Comparison of ENCODE assay signal across 32 cellular contexts in genomic region chr7:92496876-92497275, GRCh38. TPM values are rescaled to one million over a fixed set of nuclear protein-coding genes. Genes with fewer than 3 reads are reported as not detected.
DNase-seq lines count a peak whose midpoint lies in the region; ATAC-seq, FAIRE-seq and TF ChIP-seq lines count a peak whose summit lies in the region.
"Had no signal": no experiment of that assay in that cellular context is flagged by ENCODE, and none has a peak within 500 bp of the region (broad histone marks: within the 10 kb centered on the region; RNA-seq: fewer than 3 reads in every experiment).

No MANE protein-coding gene starts in this region.

- POLR2A ChIA-PET in A673 (lab: Charles Lee; ENCODE audit: low non-redundant PET): no interaction called here

- intact Hi-C loops in A673 (cut with micrococcal nuclease; ENCODE audit: unreplicated experiment): no loop called here

- H3K4me1 ChIP-seq in A673 (ENCODE audit: insufficient read depth, low read length, poor library complexity, severe bottlenecking): no peaks in the 10 kb centered on the region
- H3K4me1 ChIP-seq: colonic mucosa, parathyroid adenoma, upper lobe of right lung had no signal

- H3K27me3 ChIP-seq in bronchial epithelial cell (ENCODE audit: control insufficient read depth, insufficient read depth, low read length) (no peaks in the 10 kb centered on the region), A673 (replicated peaks; ENCODE audit: insufficient read depth, low read depth, low read length, poor library complexity) (no peaks in the 10 kb centered on the region)
- H3K27me3 ChIP-seq: colonic mucosa, upper lobe of right lung had no signal

- no TSS peak for BruUV-seq in A673 (replicated peaks; lab: Mats Ljungman, UMichigan)

- ATAC-seq in GM18907 (IDR thresholded peaks at IDR 0.05; ENCODE audit: unreplicated experiment): no peak
- ATAC-seq: activated T-cell treated with anti-CD3 and anti-CD28 coated beads, Interleukin-2, amount 50 U/mL, for 4 hours; GM12878; left cardiac atrium; right cardiac atrium; stimulated activated effector memory CD8-positive, alpha-beta T cell treated with anti-CD3 and anti-CD28 coated beads, Interleukin-12 subunit alpha, Interleukin-12 subunit beta, amount 100 ng/mL, for 72 hours; upper lobe of right lung had no signal

- TF ChIP-seq CTCF in bronchial epithelial cell (IDR thresholded peaks at IDR 0.05; ENCODE audit: insufficient read depth, low read length, severe bottlenecking): no peak
- TF ChIP-seq CTCF in A673 (conservative IDR thresholded peaks at IDR 0.05; ENCODE audit: low read depth, low read length): no peak

- no peaks in the 10 kb centered on the region for H3K9me3 ChIP-seq in A673 (ENCODE audit: low read depth, low read length, poor library complexity, severe bottlenecking)
- H3K9me3 ChIP-seq: colonic mucosa, upper lobe of right lung had no signal

- H3K36me3 ChIP-seq in bronchial epithelial cell (ENCODE audit: control insufficient read depth, insufficient read depth, low read length) (peaks cover 2% of the 10 kb centered on the region), A673 (ENCODE audit: insufficient read depth, low read length, poor library complexity, severe bottlenecking) (peaks cover 9% of the 10 kb centered on the region)

- DNase-seq in ELR (ENCODE audit: low read depth) (peak; percentile 22), M059J (ENCODE audit: low read depth) (peak; percentile 6), bronchial epithelial cell (ENCODE audit: low read depth) (peak; percentile 27), iris pigment epithelial cell (ENCODE audit: low read depth) (peak; percentile 69), A673 (ENCODE audit: low spot score) (no peak), NCI-H1417 treated with DMSO at 0.1 percent for 48 hours (lab: John Stamatoyannopoulos, UW) (no peak), NCI-H146 (lab: John Stamatoyannopoulos, UW) (no peak)
- DNase-seq: activated CD4-positive, alpha-beta T cell treated with anti-CD3 and anti-CD28 coated beads for 4 hours; activated gamma-delta T cell treated with Interleukin-2 at 50 U/mL for 16 hours; activated T-cell treated with anti-CD3 and anti-CD28 coated beads, Interleukin-2, amount 50 U/mL, for 4 hours; colonic mucosa; DMS79 treated with DMSO at 0.1 percent for 48 hours; effector memory CD4-positive, alpha-beta T cell; erythroblast; KG1; left cardiac atrium; NCI-H1694; NCI-H510A; right cardiac atrium; stimulated activated CD4-positive, alpha-beta T cell treated with anti-CD3 and anti-CD28 coated beads, Interleukin-4, amount 100 ng/mL, for 24 hours; substantia nigra; upper lobe of right lung had no signal

- FAIRE-seq in bronchial epithelial cell (lab: Jason Lieb, UNC): no peak
- FAIRE-seq: GM12878, HTR-8/SVneo had no signal

- H3K4me3 ChIP-seq in bronchial epithelial cell (ENCODE audit: low read depth, low read length) (no peak overlapping the region), A673 (ENCODE audit: low read depth, low read length, poor library complexity, severe bottlenecking) (no peak overlapping the region)
- H3K4me3 ChIP-seq: colonic mucosa, GM12878, upper lobe of right lung had no signal

- CTCF ChIA-PET in A673 (lab: Charles Lee): no interaction called here

- no peak overlapping the region for H3K27ac ChIP-seq in A673 (ENCODE audit: low read depth, low read length, poor library complexity, severe bottlenecking)
- H3K27ac ChIP-seq: C4-2B, colonic mucosa, parathyroid adenoma, upper lobe of right lung had no signal

RNA-seq across cellular contexts. Expression of gene ERVW-1, which starts 19.1 kb away (rescaled TPM):
- total RNA-seq in M059J (2014; rRNA removed; shearing (Covaris generic)): 0.02 TPM in 1 of 2 replicates, not detected in the other
- total RNA-seq in bronchial epithelial cell (not detected in 2 replicates), A673 (2021) (not detected in 2 replicates)
- total RNA-seq: activated T-cell treated with anti-CD3 and anti-CD28 coated beads, Interleukin-2, amount 50 U/mL, for 4 hours; colonic mucosa; frontal cortex; GM12878; H4; left cardiac atrium; lung microvascular endothelial cell; OCI-LY7; right cardiac atrium; upper lobe of right lung had no signal

RNA-seq across cellular contexts. Expression of gene PEX1, which starts 31.4 kb away (rescaled TPM):
- 11.0 and 11.2 TPM in 2 replicates for total RNA-seq in M059J (2014; rRNA removed; shearing (Covaris generic))
- total RNA-seq in bronchial epithelial cell (11.6 and 20.1 TPM in 2 replicates), A673 (2021) (9.0 and 15.9 TPM in 2 replicates)

RNA-seq across cellular contexts. Expression of gene RBM48, which starts 31.7 kb away (rescaled TPM):
- total RNA-seq in M059J (2014; rRNA removed; shearing (Covaris generic)): 12.8 and 15.8 TPM in 2 replicates
- total RNA-seq in bronchial epithelial cell (6.9 and 9.0 TPM in 2 replicates), A673 (2021) (12.1 and 14.4 TPM in 2 replicates)

RNA-seq across cellular contexts. Expression of gene GATAD1, which starts 49.6 kb away (rescaled TPM):
- 15.3 and 24.5 TPM in 2 replicates for total RNA-seq in M059J (2014; rRNA removed; shearing (Covaris generic))
- total RNA-seq in bronchial epithelial cell: 14.3 and 16.3 TPM in 2 replicates
- total RNA-seq in A673 (2021): 19.4 and 23.3 TPM in 2 replicates

Comparison
In these comparisons a context has a peak if more than half of its experiments do, and no peak if none do; other contexts are left out.
1. DNase-seq: peak in ELR (single experiment), M059J (single experiment), bronchial epithelial cell (single experiment) and iris pigment epithelial cell (single experiment); none in A673 (single experiment), NCI-H1417 treated with DMSO at 0.1 percent for 48 hours (single experiment) and NCI-H146 (single experiment).